Comparison of ENCODE assay signal across 25 cellular contexts in genomic region chr11:124831897-124832296, GRCh38.
"Had no signal": no experiment of that assay in that cellular context is flagged by ENCODE, and none has a peak within 500 bp of the region (broad histone marks: within the 10 kb centered on the region; RNA-seq: fewer than 3 reads in every experiment).

No MANE protein-coding gene starts in this region.

- H3K4me1 ChIP-seq: colonic mucosa had no signal

- ATAC-seq: effector memory CD8-positive, alpha-beta T cell; gastrocnemius medialis; heart right ventricle; left cardiac atrium; left lung; left ventricle myocardium superior; lower lobe of right lung had no signal

- H3K4me3 ChIP-seq: colonic mucosa, esophagus squamous epithelium, gastrocnemius medialis, heart right ventricle, left lung, lower lobe of right lung, mucosa of descending colon had no signal

- H3K9me3 ChIP-seq: colonic mucosa, esophagus squamous epithelium, gastrocnemius medialis, heart right ventricle, left lung, lower lobe of right lung, mucosa of descending colon had no signal

- H3K27me3 ChIP-seq: gastrocnemius medialis had no signal

- H3K27ac Mint-ChIP-seq: dendritic cell treated with granulocyte-macrophage colony-stimulating factor and Interleukin-4, amounts not matched to agents 40 ng/mL and 50 ng/mL, for 4 days; effector memory CD8-positive, alpha-beta T cell; endodermal cell; mesothelial cell of epicardium had no signal

- H3K36me3 Mint-ChIP-seq: mesothelial cell of epicardium had no signal

- H3K27ac ChIP-seq: colonic mucosa, epithelial cell of prostate, esophagus squamous epithelium, gastrocnemius medialis, heart right ventricle, left lung, lower lobe of right lung had no signal

- FAIRE-seq: endometrium, islet of Langerhans, keratinocyte had no signal

- H3K36me3 ChIP-seq: colonic mucosa, esophagus squamous epithelium, gastrocnemius medialis, heart right ventricle, left lung, lower lobe of right lung had no signal

- H3K9me3 Mint-ChIP-seq: dendritic cell treated with granulocyte-macrophage colony-stimulating factor and Interleukin-4, amounts not matched to agents 40 ng/mL and 50 ng/mL, for 4 days; effector memory CD8-positive, alpha-beta T cell; endodermal cell; mesothelial cell of epicardium had no signal

- DNase-seq: colonic mucosa; cortex of kidney; effector CD8-positive, alpha-beta T cell; effector memory CD8-positive, alpha-beta T cell; endodermal cell; erythroblast; esophagus squamous epithelium; foreskin fibroblast; foreskin melanocyte; gastrocnemius medialis; glutamatergic neuron; heart right ventricle; hippocampal formation; left cardiac atrium; left lung; left ventricle myocardium superior; lower lobe of right lung; mesenchymal stem cell; mucosa of descending colon had no signal

- H3K4me3 Mint-ChIP-seq: dendritic cell treated with granulocyte-macrophage colony-stimulating factor and Interleukin-4, amounts not matched to agents 40 ng/mL and 50 ng/mL, for 4 days; effector memory CD8-positive, alpha-beta T cell; endodermal cell; mesothelial cell of epicardium had no signal
